1 cellular context compared by ENCODE assay signal in genomic region chr15:65655026-65655425, GRCh38.
TF ChIP-seq lines count a peak whose summit lies in the region.

No MANE protein-coding gene starts in this region.

TF ChIP-seq in endothelial cell of umbilical vein, 7 proteins besides CTCF, POLR2A, EP300 and RAD21 (continued from another document):
- no peak for TF ChIP-seq MAX (IDR thresholded peaks at IDR 0.05; ENCODE audit: insufficient read depth, insufficient read length)
- no peak for TF ChIP-seq MYC (IDR thresholded peaks at IDR 0.05; ENCODE audit: low read depth, low read length)
